Comparison of ENCODE assay signal across 21 cellular contexts in genomic region chr9:72013188-72013877, GRCh38. TPM values are rescaled to one million over a fixed set of nuclear protein-coding genes. Genes with fewer than 3 reads are reported as not detected.
DNase-seq lines count a peak whose midpoint lies in the region; ATAC-seq and TF ChIP-seq lines count a peak whose summit lies in the region.
"Had no signal": no experiment of that assay in that cellular context is flagged by ENCODE, and none has a peak within 500 bp of the region (broad histone marks: within the 10 kb centered on the region; RNA-seq: fewer than 3 reads in every experiment).

No MANE protein-coding gene starts in this region.

- H3K4me3 ChIP-seq in BLaER1 (no peak overlapping the region), Panc1 (ENCODE audit: low read depth in 2 of 2, low read length in 2 of 2) (no peak overlapping the region)
- H3K4me3 ChIP-seq: cardiac muscle cell, dorsolateral prefrontal cortex, ovary had no signal

- H3K27me3 Mint-ChIP-seq in activated CD4-positive, alpha-beta memory T cell treated with anti-CD3 and anti-CD28 coated beads, Interleukin-2, amount 10 ng/mL, durations not matched to agents 7 days and 5 days, result no peaks in the 10 kb centered on the region
- no peaks in the 10 kb centered on the region for H3K27me3 Mint-ChIP-seq in mesothelial cell of epicardium (ENCODE audit: low read depth)
- H3K27me3 Mint-ChIP-seq: T-cell had no signal

- no TSS peak for BruUV-seq in Panc1 (replicated peaks; lab: Mats Ljungman, UMichigan)

- no peak overlapping the region for H3K27ac Mint-ChIP-seq in activated CD4-positive, alpha-beta memory T cell treated with anti-CD3 and anti-CD28 coated beads, Interleukin-2, amount 10 ng/mL, durations not matched to agents 7 days and 5 days
- H3K27ac Mint-ChIP-seq in mesothelial cell of epicardium, result no peak overlapping the region
- H3K27ac Mint-ChIP-seq: activated T-cell treated with anti-CD3 and anti-CD28 coated beads, Interleukin-2, amount 50 U/mL, for 72 hours; T-cell; WTC11 had no signal

- in situ Hi-C loops in Panc1 (cut with HindIII; ENCODE audit: low pct_unique_long_range_greater_than_20kb, low sequenced_read_pairs), result no loop called here
- in situ Hi-C loops in GM13976 (cut with MboI; ENCODE audit: low sequenced_read_pairs, unreplicated experiment), result loop anchor here (10.0 to 25.0 kb wide), 2 partner anchors 189 to 726 kb away; no protein-coding TSS in a partner anchor

- H3K4me1 Mint-ChIP-seq in activated CD4-positive, alpha-beta memory T cell treated with anti-CD3 and anti-CD28 coated beads, Interleukin-2, amount 10 ng/mL, durations not matched to agents 7 days and 5 days, result peaks cover 5% of the 10 kb centered on the region
- no peaks in the 10 kb centered on the region for H3K4me1 Mint-ChIP-seq in mesothelial cell of epicardium

- intact Hi-C loops in Panc1 (cut with micrococcal nuclease; ENCODE audit: unreplicated experiment), result no loop called here

- DNase-seq in Panc1 (ENCODE audit: low read depth, low spot score) (no peak), kidney glomerular epithelial cell (lab: John Stamatoyannopoulos, UW) (peak; percentile 34), GM13976 (ENCODE audit: low spot score) (no peak), mesothelial cell of epicardium (ENCODE audit: low spot score in 2 of 2, unreplicated experiment in 2 of 2) (no peak), iPS-NIHi11 (ENCODE audit: low spot score) (no peak)
- DNase-seq in activated CD4-positive, alpha-beta memory T cell treated with anti-CD3 and anti-CD28 coated beads, Interleukin-2, amount 10 ng/mL, durations not matched to agents 7 days and 5 days, result no peak
- DNase-seq: activated T-cell treated with anti-CD3 and anti-CD28 coated beads, Interleukin-2, amount 50 U/mL, for 72 hours; dorsolateral prefrontal cortex; erythroblast; NCI-H2029; NCI-H446; NK-92 treated with Interleukin-12 subunit alpha and Interleukin-12 subunit beta, amount 100 ng/mL, for 24 hours; ovary; stimulated activated CD4-positive, alpha-beta T cell treated with anti-CD3 and anti-CD28 coated beads, Interleukin-2, amount 100 ng/mL, for 24 hours; substantia nigra; T-cell had no signal

- no peaks in the 10 kb centered on the region for H3K9me3 Mint-ChIP-seq in activated CD4-positive, alpha-beta memory T cell treated with anti-CD3 and anti-CD28 coated beads, Interleukin-2, amount 10 ng/mL, durations not matched to agents 7 days and 5 days
- no peaks in the 10 kb centered on the region for H3K9me3 Mint-ChIP-seq in mesothelial cell of epicardium
- H3K9me3 Mint-ChIP-seq: activated T-cell treated with anti-CD3 and anti-CD28 coated beads, Interleukin-2, amount 50 U/mL, for 72 hours; T-cell had no signal

- H3K4me3 Mint-ChIP-seq in activated CD4-positive, alpha-beta memory T cell treated with anti-CD3 and anti-CD28 coated beads, Interleukin-2, amount 10 ng/mL, durations not matched to agents 7 days and 5 days, result no peak overlapping the region
- H3K4me3 Mint-ChIP-seq in mesothelial cell of epicardium, result no peak overlapping the region
- H3K4me3 Mint-ChIP-seq: activated T-cell treated with anti-CD3 and anti-CD28 coated beads, Interleukin-2, amount 50 U/mL, for 72 hours; T-cell; WTC11 had no signal

- no peak overlapping the region for H3K9ac ChIP-seq in BLaER1

- H3K27ac ChIP-seq in BLaER1 (no peak overlapping the region), Panc1 (ENCODE audit: low read length) (peak overlapping the region; percentile 61; the same call in 1 of the 2 replicates)
- H3K27ac ChIP-seq: cardiac muscle cell, dorsolateral prefrontal cortex, ovary had no signal

- POLR2A ChIA-PET in Panc1 (lab: Charles Lee), result no interaction called here
- POLR2A ChIA-PET in activated CD4-positive, alpha-beta memory T cell treated with anti-CD3 and anti-CD28 coated beads, Interleukin-2, amount 10 ng/mL, durations not matched to agents 7 days and 5 days (lab: Charles Lee), result interaction anchor here (0.7 kb wide), 1 partner anchor 255 kb away, joined by 4 read pairs; no protein-coding TSS in a partner anchor

- peak overlapping the region; percentile 31 for H3K4me2 ChIP-seq in BLaER1

- no peaks in the 10 kb centered on the region for H3K36me3 Mint-ChIP-seq in activated CD4-positive, alpha-beta memory T cell treated with anti-CD3 and anti-CD28 coated beads, Interleukin-2, amount 10 ng/mL, durations not matched to agents 7 days and 5 days (ENCODE audit: low read depth)
- no peaks in the 10 kb centered on the region for H3K36me3 Mint-ChIP-seq in mesothelial cell of epicardium
- H3K36me3 Mint-ChIP-seq: T-cell, WTC11 had no signal

- CTCF ChIA-PET in Panc1 (lab: Charles Lee), result no interaction called here
- CTCF ChIA-PET in activated CD4-positive, alpha-beta memory T cell treated with anti-CD3 and anti-CD28 coated beads, Interleukin-2, amount 10 ng/mL, durations not matched to agents 7 days and 5 days (lab: Charles Lee), result interaction anchor here (1.0 to 1.2 kb wide), 3 partner anchors 12 to 180 kb away, joined by 3 to 4 read pairs (median 4); no protein-coding TSS in a partner anchor

- no peaks in the 10 kb centered on the region for H4K20me1 ChIP-seq in BLaER1

- H3K4me1 ChIP-seq in BLaER1 (peaks cover 14% of the 10 kb centered on the region), Panc1 (ENCODE audit: control insufficient read depth, insufficient read depth, low read length) (no peaks in the 10 kb centered on the region)

- H3K27me3 ChIP-seq in BLaER1 (no peaks in the 10 kb centered on the region), Panc1 (ENCODE audit: control insufficient read depth, insufficient read depth, low read length) (no peaks in the 10 kb centered on the region)
- H3K27me3 ChIP-seq: cardiac muscle cell, dorsolateral prefrontal cortex, ovary had no signal

- H3K9me3 ChIP-seq in BLaER1, result no peaks in the 10 kb centered on the region
- no peaks in the 10 kb centered on the region for H3K9me3 ChIP-seq in Panc1 (ENCODE audit: control insufficient read depth, insufficient read depth, low read depth, low read length)
- H3K9me3 ChIP-seq: ovary had no signal

- no peaks in the 10 kb centered on the region for H3K36me3 ChIP-seq in BLaER1
- no peaks in the 10 kb centered on the region for H3K36me3 ChIP-seq in Panc1 (ENCODE audit: control insufficient read depth, insufficient read depth, low read length)
- H3K36me3 ChIP-seq: cardiac muscle cell, ovary had no signal

- TF ChIP-seq CTCF in Panc1 (IDR thresholded peaks at IDR 0.05) (no peak), GM13976 (IDR thresholded peaks at IDR 0.05; ENCODE audit: borderline replicate concordance, control extremely low read depth, extremely low read depth, insufficient read depth, missing control alignments) (no peak), mesothelial cell of epicardium (IDR thresholded peaks at IDR 0.05; ENCODE audit: unreplicated experiment) (no peak)

- ATAC-seq in GM21447 (IDR thresholded peaks at IDR 0.05; ENCODE audit: unreplicated experiment) (peak; percentile 74), Panc1 (no peak)
- ATAC-seq: activated T-cell treated with anti-CD3 and anti-CD28 coated beads, Interleukin-2, amount 50 U/mL, for 72 hours; T-cell; WTC11 had no signal

RNA-seq across cellular contexts. Expression of gene C9orf57, which starts 47.1 kb away (rescaled TPM):
- total RNA-seq in Panc1 (2021; ENCODE audit: unreplicated experiment), result not detected
- polyA plus RNA-seq in Panc1 (2012; ENCODE audit: insufficient read length), result not detected
- not detected for total RNA-seq in activated CD4-positive, alpha-beta memory T cell treated with anti-CD3 and anti-CD28 coated beads, Interleukin-2, amount 10 ng/mL, durations not matched to agents 7 days and 5 days
- not detected in 3 replicates for total RNA-seq in mesothelial cell of epicardium
- total RNA-seq: activated T-cell treated with anti-CD3 and anti-CD28 coated beads, Interleukin-2, amount 50 U/mL, for 72 hours; cardiac muscle cell; dorsolateral prefrontal cortex; liver; ovary; T-cell; WTC11 had no signal
- polyA plus RNA-seq: cardiac muscle cell, liver, ovary had no signal
